In the genomic region with DNA sequence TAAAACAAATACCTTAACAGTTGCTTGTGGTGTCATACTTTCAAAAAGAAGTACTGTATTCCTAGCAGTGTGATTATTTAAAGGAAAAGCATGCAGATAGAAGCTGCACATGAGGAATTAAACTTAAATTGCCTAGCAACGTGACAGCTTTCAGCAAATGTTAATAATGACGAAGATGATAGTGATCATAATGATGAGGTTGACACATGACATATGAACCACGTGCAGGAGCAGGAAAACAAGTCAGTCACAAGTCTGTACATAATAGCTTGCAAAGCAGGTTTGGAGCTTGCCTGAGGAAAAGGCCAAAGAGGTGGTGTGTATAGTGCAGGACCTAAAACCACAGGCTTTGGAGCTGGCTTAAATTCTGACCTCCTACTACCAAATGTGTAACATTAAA, we compare ENCODE assay signal across 17 cellular contexts.
"Had no signal": no experiment of that assay in that cellular context is flagged by ENCODE, and none has a peak within 500 bp of the region (broad histone marks: within the 10 kb centered on the region; RNA-seq: fewer than 3 reads in every experiment).

No MANE protein-coding gene starts in this region.

- H3K4me1 ChIP-seq: esophagus muscularis mucosa, psoas muscle, tibial artery, vagina had no signal

- H3K27me3 ChIP-seq: brain microvascular endothelial cell, esophagus muscularis mucosa, tibial artery, vagina had no signal

- H3K27ac ChIP-seq: brain microvascular endothelial cell, esophagus muscularis mucosa, psoas muscle, tibial artery, vagina had no signal

- H3K36me3 ChIP-seq: brain microvascular endothelial cell, esophagus muscularis mucosa, tibial artery, vagina had no signal

- H3K4me3 ChIP-seq: esophagus muscularis mucosa, psoas muscle, tibial artery, vagina had no signal

- H3K27ac Mint-ChIP-seq: activated CD4-positive, alpha-beta memory T cell treated with anti-CD3 and anti-CD28 coated beads, Interleukin-2, amount 10 ng/mL, durations not matched to agents 7 days and 5 days; activated CD4-positive, alpha-beta T cell treated with anti-CD3 and anti-CD28 coated beads for 36 hours; activated naive CD8-positive, alpha-beta T cell treated with anti-CD3 and anti-CD28 coated beads for 36 hours; activated T-cell treated with anti-CD3 and anti-CD28 coated beads, Interleukin-2, amount 50 U/mL, for 72 hours; dendritic cell treated with granulocyte-macrophage colony-stimulating factor and Interleukin-4, amounts not matched to agents 40 ng/mL and 50 ng/mL, for 4 days; immature natural killer cell; natural killer cell had no signal

- H3K9me3 Mint-ChIP-seq: activated CD4-positive, alpha-beta memory T cell treated with anti-CD3 and anti-CD28 coated beads, Interleukin-2, amount 10 ng/mL, durations not matched to agents 7 days and 5 days; activated naive CD8-positive, alpha-beta T cell treated with anti-CD3 and anti-CD28 coated beads for 36 hours; activated T-cell treated with anti-CD3 and anti-CD28 coated beads, Interleukin-2, amount 50 U/mL, for 72 hours; dendritic cell treated with granulocyte-macrophage colony-stimulating factor and Interleukin-4, amounts not matched to agents 40 ng/mL and 50 ng/mL, for 4 days; immature natural killer cell; natural killer cell had no signal

- H3K9me3 ChIP-seq: esophagus muscularis mucosa, psoas muscle, tibial artery, vagina had no signal

- H3K36me3 Mint-ChIP-seq: activated naive CD8-positive, alpha-beta T cell treated with anti-CD3 and anti-CD28 coated beads for 36 hours; immature natural killer cell; natural killer cell had no signal

- H3K4me3 Mint-ChIP-seq: activated CD4-positive, alpha-beta memory T cell treated with anti-CD3 and anti-CD28 coated beads, Interleukin-2, amount 10 ng/mL, durations not matched to agents 7 days and 5 days; activated CD4-positive, alpha-beta T cell treated with anti-CD3 and anti-CD28 coated beads for 36 hours; activated naive CD8-positive, alpha-beta T cell treated with anti-CD3 and anti-CD28 coated beads for 36 hours; activated T-cell treated with anti-CD3 and anti-CD28 coated beads, Interleukin-2, amount 50 U/mL, for 72 hours; dendritic cell treated with granulocyte-macrophage colony-stimulating factor and Interleukin-4, amounts not matched to agents 40 ng/mL and 50 ng/mL, for 4 days; immature natural killer cell; natural killer cell had no signal

- DNase-seq: activated CD4-positive, alpha-beta memory T cell treated with anti-CD3 and anti-CD28 coated beads, Interleukin-2, amount 10 ng/mL, durations not matched to agents 7 days and 5 days; activated CD4-positive, alpha-beta T cell treated with anti-CD3 and anti-CD28 coated beads for 36 hours; activated CD8-positive, alpha-beta memory T cell treated with anti-CD3 and anti-CD28 coated beads, Interleukin-2, amount 50 U/mL, for 4 hours; activated gamma-delta T cell treated with Interleukin-2 at 50 U/mL for 16 hours; activated naive CD8-positive, alpha-beta T cell treated with anti-CD3 and anti-CD28 coated beads for 36 hours; activated T-cell treated with anti-CD3 and anti-CD28 coated beads, Interleukin-2, amount 50 U/mL, for 72 hours; brain microvascular endothelial cell; cerebellar nuclear complex; immature natural killer cell; natural killer cell; nucleus accumbens; psoas muscle; T-helper 2 cell; tibial artery had no signal

- ATAC-seq: activated CD4-positive, alpha-beta T cell treated with anti-CD3 and anti-CD28 coated beads for 36 hours; activated T-cell treated with anti-CD3 and anti-CD28 coated beads, Interleukin-2, amount 50 U/mL, for 72 hours; natural killer cell; psoas muscle had no signal

- H3K4me1 Mint-ChIP-seq: activated CD4-positive, alpha-beta memory T cell treated with anti-CD3 and anti-CD28 coated beads, Interleukin-2, amount 10 ng/mL, durations not matched to agents 7 days and 5 days; activated CD4-positive, alpha-beta T cell treated with anti-CD3 and anti-CD28 coated beads for 36 hours; activated naive CD8-positive, alpha-beta T cell treated with anti-CD3 and anti-CD28 coated beads for 36 hours had no signal
